ENCODE assay signal across 8 cellular contexts in genomic region chr1:109466440-109467300, GRCh38. TPM values are rescaled to one million over a fixed set of nuclear protein-coding genes. Genes with fewer than 3 reads are reported as not detected.
DNase-seq lines count a peak whose midpoint lies in the region; ATAC-seq, FAIRE-seq and TF ChIP-seq lines count a peak whose summit lies in the region.

Gene SYPL2 (plus strand): TSS chr1:109466546. CDS start chr1:109466844, 298 bp downstream.

- H3K36me3 ChIP-seq in RWPE2 (ENCODE audit: low read depth) (no peaks in the 10 kb centered on the region), H1 (ENCODE audit: control insufficient read depth in 2 of 4, insufficient read depth in 4 of 4, low read length in 3 of 4) (no peaks in the 10 kb centered on the region), mesodermal cell (ENCODE audit: control insufficient read depth, insufficient read depth, low read length) (no peaks in the 10 kb centered on the region), urinary bladder (ENCODE audit: insufficient read depth) (no peaks in the 10 kb centered on the region)

- H3K4me3 ChIP-seq in RWPE2 (ENCODE audit: severe bottlenecking), result peak within 1 kb of the TSS; percentile 26
- peak within 1 kb of the TSS; percentile 61 to 80 (median 64) for H3K4me3 ChIP-seq in H1 (ENCODE audit: extremely low read depth in 1 of 4, insufficient read depth in 2 of 4, low read depth in 3 of 4, low read length in 4 of 4)
- H3K4me3 ChIP-seq in mesodermal cell (ENCODE audit: extremely low read depth, insufficient read depth, low read length, poor library complexity, severe bottlenecking), result peak within 1 kb of the TSS; percentile 46
- H3K4me3 ChIP-seq in urinary bladder (ENCODE audit: low read depth, low read length), result peak within 1 kb of the TSS; percentile 68

- no peak within 1 kb of the TSS; the same call in 1 of the 2 replicates for H2BK20ac ChIP-seq in H1 (ENCODE audit: low read length)

- no peak within 1 kb of the TSS for H4K5ac ChIP-seq in H1 (ENCODE audit: insufficient read length, low read depth, low read length)

- H2AFZ ChIP-seq in H1 (ENCODE audit: low read length), result peak within 1 kb of the TSS; percentile 84

- H3K18ac ChIP-seq in H1 (ENCODE audit: extremely low read depth, low read length), result peak within 1 kb of the TSS; percentile 56; the same call in 1 of the 2 replicates

- POLR2A ChIA-PET in H1 (lab: Charles Lee; ENCODE audit: partially characterized antibody), result interaction anchor here (1.4 to 2.0 kb wide), 2 partner anchors 11 to 40 kb away, joined by 5 to 6 read pairs; partner anchors contain the start of gene PSMA5

- no peak within 1 kb of the TSS for H3K27ac ChIP-seq in RWPE2 (ENCODE audit: poor library complexity, severe bottlenecking)
- H3K27ac ChIP-seq in H1 (ENCODE audit: low read depth, low read length), result no peak within 1 kb of the TSS
- H3K27ac ChIP-seq in mesodermal cell (ENCODE audit: low read depth, low read length, severe bottlenecking), result no peak within 1 kb of the TSS
- no peak within 1 kb of the TSS for H3K27ac ChIP-seq in urinary bladder (ENCODE audit: low read depth)

- no peaks in the 10 kb centered on the region for H4K20me1 ChIP-seq in H1 (replicated peaks in 1 of 2; ENCODE audit: control insufficient read depth in 1 of 2, insufficient read depth in 2 of 2, low read length in 2 of 2)

- CTCF ChIA-PET in H1 (lab: Charles Lee; ENCODE audit: partially characterized antibody), result interaction anchor here (1.6 kb wide), 1 partner anchor 66 kb away, joined by 6 read pairs; no protein-coding TSS in a partner anchor

- DNase-seq in ELF-1 (ENCODE audit: low read depth, low spot score), result peak; percentile 62
- DNase-seq in RWPE2 (ENCODE audit: low spot score), result no peak
- peak in 1 of 2 experiments; percentile 77 for DNase-seq in H1 (ENCODE audit: low read depth in 1 of 2, low spot score in 2 of 2)
- DNase-seq in dedifferentiated amniotic fluid mesenchymal stem cell (ENCODE audit: extremely low spot score), result no peak

- H3K4me1 ChIP-seq in RWPE2 (ENCODE audit: insufficient read depth, poor library complexity, severe bottlenecking) (no peaks in the 10 kb centered on the region), H1 (replicated peaks in 1 of 4; ENCODE audit: control insufficient read depth in 3 of 4, insufficient read depth in 4 of 4, low read length in 3 of 4) (peaks cover 0 to 8% (median 1%) of the 10 kb centered on the region in 4 experiments; a peak in 5 of 7 replicates), mesodermal cell (ENCODE audit: control insufficient read depth, insufficient read depth, low read length, poor library complexity, severe bottlenecking) (no peaks in the 10 kb centered on the region), urinary bladder (ENCODE audit: insufficient read depth) (no peaks in the 10 kb centered on the region)

- H3K56ac ChIP-seq in H1 (replicated peaks; ENCODE audit: insufficient read length, low read depth, low read length), result peak within 1 kb of the TSS; percentile 33

- H3K23ac ChIP-seq in H1 (ENCODE audit: insufficient read length), result no peak within 1 kb of the TSS

- H2BK5ac ChIP-seq in H1 (ENCODE audit: low read depth, low read length), result no peak within 1 kb of the TSS

- no peak for TF ChIP-seq RAD21 in H1 (IDR thresholded peaks at IDR 0.05 in 1 of 2, conservative IDR thresholded peaks at IDR 0.05 in 1 of 2; ENCODE audit: low read depth in 2 of 2, low read length in 2 of 2)

- H3K27me3 ChIP-seq in RWPE2 (ENCODE audit: insufficient read depth, poor library complexity, severe bottlenecking), result peaks cover 88% of the 10 kb centered on the region
- H3K27me3 ChIP-seq in H1 (replicated peaks in 1 of 4; ENCODE audit: control insufficient read depth in 3 of 4, extremely low read depth in 1 of 4, insufficient read depth in 3 of 4, low read length in 3 of 4), result peaks cover 4 to 52% (median 40%) of the 10 kb centered on the region in 4 experiments

- H4K8ac ChIP-seq in H1 (ENCODE audit: extremely low read depth, insufficient read depth, low read length), result peak within 1 kb of the TSS; percentile 58; the same call in 1 of the 2 replicates

- TF ChIP-seq CTCF in RWPE2 (IDR thresholded peaks at IDR 0.05; ENCODE audit: poor library complexity, severe bottlenecking), result no peak
- TF ChIP-seq CTCF in H1 (IDR thresholded peaks at IDR 0.05; ENCODE audit: control extremely low read depth in 1 of 3, insufficient read depth in 1 of 3, low read depth in 1 of 3, low read length in 3 of 3), result no peak

- no peak within 1 kb of the TSS for H2BK120ac ChIP-seq in H1 (replicated peaks; ENCODE audit: low read depth, low read length)

- peaks cover 8% of the 10 kb centered on the region; the same call in 1 of the 2 replicates for H3K23me2 ChIP-seq in H1 (ENCODE audit: low read depth, low read length)

- WGBS in H1 (ENCODE audit: extremely low coverage in 1 of 2, insufficient coverage in 1 of 2, insufficient read length in 1 of 2, insufficient replicate concordance in 2 of 2, low coverage in 1 of 2, low lambda C conversion rate in 2 of 2, missing lambda C conversion rate in 1 of 2), 2 experiments, result 1% methylated on average over 35 of the region's 91 CpGs; no CpG with 5 or more reads in 1 of the 2 experiments
- 0% methylated on average over 73 to 74 of the region's 91 CpGs for WGBS in mesodermal cell (ENCODE audit: insufficient coverage in 2 of 2), 2 experiments
- under 1% methylated on average over 91 of the region's 91 CpGs for WGBS in urinary bladder

- no peak within 1 kb of the TSS for H2BK15ac ChIP-seq in H1 (ENCODE audit: low read length)

- no peak within 1 kb of the TSS for H3K4ac ChIP-seq in H1 (replicated peaks; ENCODE audit: insufficient read length, low read depth, low read length)

- H3K9me3 ChIP-seq in RWPE2 (ENCODE audit: severe bottlenecking) (no peaks in the 10 kb centered on the region), H1 (ENCODE audit: insufficient read depth in 2 of 2, low read depth in 1 of 2, low read length in 1 of 2) (no peaks in the 10 kb centered on the region), mesodermal cell (ENCODE audit: control insufficient read depth, low read length) (no peaks in the 10 kb centered on the region)

- H2BK12ac ChIP-seq in H1 (ENCODE audit: low read depth, low read length), result no peak within 1 kb of the TSS

- no peaks in the 10 kb centered on the region for H3K79me2 ChIP-seq in H1 (ENCODE audit: control insufficient read depth in 1 of 2, insufficient read depth in 2 of 2, low read length in 2 of 2)

- TF ChIP-seq EP300 in H1 (IDR thresholded peaks at IDR 0.05; ENCODE audit: borderline replicate concordance in 1 of 2, low read depth in 2 of 2, low read length in 2 of 2), result no peak; a peak in 1 of 3 replicates

- H4K91ac ChIP-seq in H1 (replicated peaks; ENCODE audit: insufficient read length, low read length), result no peak within 1 kb of the TSS

- no peak within 1 kb of the TSS for H3K14ac ChIP-seq in H1 (ENCODE audit: insufficient read length)

- no peaks in the 10 kb centered on the region for H3K79me1 ChIP-seq in H1 (ENCODE audit: low read depth, low read length)

- FAIRE-seq in H1 (lab: Jason Lieb, UNC), result no peak

- 0 out of 7 replicates have a peak within 1 kb of the TSS, but pooled peaks of 1 of the 4 experiments have one; percentile 2 for H3K9ac ChIP-seq in H1 (replicated peaks in 1 of 4; ENCODE audit: extremely low read depth in 1 of 4, low read depth in 3 of 4, low read length in 3 of 4)

- H2AK5ac ChIP-seq in H1 (ENCODE audit: low read depth, low read length), result no peak within 1 kb of the TSS

- TF ChIP-seq POLR2A in H1 (IDR thresholded peaks at IDR 0.05; ENCODE audit: control extremely low read depth in 1 of 2, low read depth in 2 of 2, low read length in 2 of 2), result 0 out of 3 replicates have a peak, but pooled peaks of 1 of the 2 experiments have one; percentile 22

- H3K4me2 ChIP-seq in H1 (ENCODE audit: insufficient read depth in 1 of 2, low read depth in 2 of 2, low read length in 2 of 2), result peak within 1 kb of the TSS; percentile 88 to 94

- ATAC-seq in RWPE2 (ENCODE audit: low read depth) (peak; percentile 66), HG03439 (IDR thresholded peaks at IDR 0.05; ENCODE audit: unreplicated experiment) (no peak), GM18907 (IDR thresholded peaks at IDR 0.05; ENCODE audit: unreplicated experiment) (no peak)

TF ChIP-seq in H1, 55 proteins besides CTCF, POLR2A, EP300 and RAD21 (continues in another document):
- TF ChIP-seq SIN3A (conservative IDR thresholded peaks at IDR 0.05 in 1 of 2, IDR thresholded peaks at IDR 0.05 in 1 of 2; ENCODE audit: low read depth in 1 of 2, low read length in 2 of 2) (peak; percentile 39 to 78; a peak in 2 of 4 replicates), EGR1 (IDR thresholded peaks at IDR 0.05; ENCODE audit: borderline replicate concordance, low read depth, low read length) (no peak), BCL11A (IDR thresholded peaks at IDR 0.05; ENCODE audit: low read depth in 2 of 2, low read length in 2 of 2) (no peak), CHD1 (IDR thresholded peaks at IDR 0.05; ENCODE audit: low read depth, low read length) (no peak), SUZ12 (IDR thresholded peaks at IDR 0.05; ENCODE audit: low read length) (peak; percentile 63), CHD2 (IDR thresholded peaks at IDR 0.05; ENCODE audit: low read length) (no peak), RFX5 (IDR thresholded peaks at IDR 0.05; ENCODE audit: borderline replicate concordance, low read depth, low read length) (no peak), SAP30 (IDR thresholded peaks at IDR 0.05; ENCODE audit: insufficient read depth, insufficient replicate concordance, low read length) (no peak), RNF2 (IDR thresholded peaks at IDR 0.05; ENCODE audit: borderline replicate concordance, low read depth, low read length, missing control alignments, poor library complexity, severe bottlenecking) (no peak), POLR2AphosphoS5 (IDR thresholded peaks at IDR 0.05; ENCODE audit: low read depth, low read length) (no peak), SIRT6 (IDR thresholded peaks at IDR 0.05; ENCODE audit: low read length) (no peak), NRF1 (IDR thresholded peaks at IDR 0.05; ENCODE audit: low read depth, low read length) (no peak)

RNA-seq across cellular contexts. Expression of gene SYPL2, which starts in this region (rescaled TPM):
- total RNA-seq in H1 (2021; fragmentation: NEBNext Ultra II Directional; extraction: Animal tissue kit (Norgen Biotek cat#: 25700)), result 1.5 and 1.7 TPM in 2 replicates
- polyA plus RNA-seq in H1 (2011; rRNA removed), result 1.5 and 1.6 TPM in 2 replicates
- polyA plus RNA-seq in H1 (2011; cell fraction: cytosol; rRNA removed), result 1.3 TPM
- polyA plus RNA-seq in H1 (2011; cell fraction: nucleus; rRNA removed), result 3.1 TPM
- polyA plus RNA-seq in H1 (2012, experiment 1 of 2), result 1.2 to 1.7 TPM (median 1.4 TPM) in 4 replicates
- 1.2 TPM for polyA plus RNA-seq in H1 (2012, experiment 2 of 2)
- 2.3 TPM for polyA plus RNA-seq in H1 (2013, experiment 1 of 2)
- 2.0 TPM for polyA plus RNA-seq in H1 (2013, experiment 2 of 2)
- polyA minus RNA-seq in H1 (2011; rRNA and poly(A)+ RNA removed), result 2.0 and 2.2 TPM in 2 replicates
- polyA minus RNA-seq in H1 (2011; cell fraction: cytosol; rRNA and poly(A)+ RNA removed), result 0.66 TPM
- polyA minus RNA-seq in H1 (2011; cell fraction: nucleus; rRNA and poly(A)+ RNA removed), result 1.6 TPM
- polyA plus RNA-seq in mesodermal cell (2013, experiment 1 of 2), result 0.18 TPM
- 0.20 TPM for polyA plus RNA-seq in mesodermal cell (2013, experiment 2 of 2)
- total RNA-seq in urinary bladder, result 2.4 TPM
- 4.5 TPM for polyA plus RNA-seq in urinary bladder
